ENCODE assay signal across 9 cellular contexts in genomic region chr11:47641585-47642098, GRCh38. TPM values are rescaled to one million over a fixed set of nuclear protein-coding genes. Genes with fewer than 3 reads are reported as not detected.
DNase-seq lines count a peak whose midpoint lies in the region; ATAC-seq and TF ChIP-seq lines count a peak whose summit lies in the region.
"Had no signal": no experiment of that assay in that cellular context is flagged by ENCODE, and none has a peak within 500 bp of the region (broad histone marks: within the 10 kb centered on the region; RNA-seq: fewer than 3 reads in every experiment).

No MANE protein-coding gene starts in this region.

- POLR2A ChIA-PET in activated CD4-positive, alpha-beta T cell treated with anti-CD3 and anti-CD28 coated beads, Interleukin-2, amount 10 ng/mL, durations not matched to agents 7 days and 5 days (lab: Charles Lee) = interaction anchor here (0.6 kb wide), 1 partner anchor 16 kb away, joined by 3 read pairs; no protein-coding TSS in a partner anchor
- POLR2A ChIA-PET in activated CD4-positive, alpha-beta memory T cell treated with anti-CD3 and anti-CD28 coated beads, Interleukin-2, amount 10 ng/mL, durations not matched to agents 7 days and 5 days (lab: Charles Lee) = interaction anchor here (0.7 to 3.6 kb wide), 8 partner anchors 10 to 128 kb away, joined by 3 to 20 read pairs (median 4); partner anchors contain the start of genes AGBL2, KBTBD4 and NDUFS3

- H3K27me3 ChIP-seq in right cardiac atrium (ENCODE audit: control insufficient read depth, insufficient read depth) (no peaks in the 10 kb centered on the region), gastrocnemius medialis (no peaks in the 10 kb centered on the region)

- TF ChIP-seq POLR2A in gastrocnemius medialis (IDR thresholded peaks at IDR 0.05) = no peak

- peaks cover 28% of the 10 kb centered on the region for H3K4me1 Mint-ChIP-seq in activated CD4-positive, alpha-beta T cell treated with anti-CD3 and anti-CD28 coated beads, Interleukin-2, amount 10 ng/mL, durations not matched to agents 7 days and 5 days
- peaks cover 25% of the 10 kb centered on the region for H3K4me1 Mint-ChIP-seq in activated CD4-positive, alpha-beta memory T cell treated with anti-CD3 and anti-CD28 coated beads, Interleukin-2, amount 10 ng/mL, durations not matched to agents 7 days and 5 days

- H3K27me3 Mint-ChIP-seq in activated CD4-positive, alpha-beta T cell treated with anti-CD3 and anti-CD28 coated beads, Interleukin-2, amount 10 ng/mL, durations not matched to agents 7 days and 5 days = no peaks in the 10 kb centered on the region
- no peaks in the 10 kb centered on the region for H3K27me3 Mint-ChIP-seq in activated CD4-positive, alpha-beta memory T cell treated with anti-CD3 and anti-CD28 coated beads, Interleukin-2, amount 10 ng/mL, durations not matched to agents 7 days and 5 days

- TF ChIP-seq CTCF in gastrocnemius medialis (IDR thresholded peaks at IDR 0.05 in 4 of 5, conservative IDR thresholded peaks at IDR 0.05 in 1 of 5) = no peak

- in situ Hi-C loops in gastrocnemius medialis (cut with MboI; ENCODE audit: low sequenced_read_pairs in 4 of 4) = loop anchor here in 2 of 4 donors (10.0 to 25.0 kb wide), 3 partner anchors 121 to 203 kb away; partner anchors contain the start of genes NUP160 (in 2 of the 2) and FNBP4 (in 1 of the 2)

- no peak for DNase-seq in activated CD4-positive, alpha-beta T cell treated with anti-CD3 and anti-CD28 coated beads, Interleukin-2, amount 10 ng/mL, durations not matched to agents 7 days and 5 days
- no peak for DNase-seq in activated CD4-positive, alpha-beta T cell treated with anti-CD3 and anti-CD28 coated beads for 48 hours
- no peak for DNase-seq in activated CD4-positive, alpha-beta memory T cell treated with anti-CD3 and anti-CD28 coated beads, Interleukin-2, amount 10 ng/mL, durations not matched to agents 7 days and 5 days
- DNase-seq in right cardiac atrium (no peak), gastrocnemius medialis (no peak), middle frontal gyrus (ENCODE audit: extremely low spot score, low spot score) (no peak), NCI-H524 treated with DMSO at 0.1 percent for 48 hours (lab: John Stamatoyannopoulos, UW) (no peak)
- no peak for DNase-seq in activated CD4-positive, alpha-beta T cell treated with anti-CD3 and anti-CD28 coated beads, Interleukin-2, amount 50 U/mL, for 1 hour

- H3K27ac ChIP-seq in right cardiac atrium (ENCODE audit: low read length) (peak overlapping the region; percentile 33), gastrocnemius medialis (peak overlapping the region; percentile 89 to 100 (median 99))

- peaks cover 24% of the 10 kb centered on the region for H3K36me3 Mint-ChIP-seq in activated CD4-positive, alpha-beta T cell treated with anti-CD3 and anti-CD28 coated beads, Interleukin-2, amount 10 ng/mL, durations not matched to agents 7 days and 5 days (ENCODE audit: low read depth)
- peaks cover 31% of the 10 kb centered on the region for H3K36me3 Mint-ChIP-seq in activated CD4-positive, alpha-beta memory T cell treated with anti-CD3 and anti-CD28 coated beads, Interleukin-2, amount 10 ng/mL, durations not matched to agents 7 days and 5 days (ENCODE audit: low read depth)

- H3K9me3 Mint-ChIP-seq in activated CD4-positive, alpha-beta T cell treated with anti-CD3 and anti-CD28 coated beads, Interleukin-2, amount 10 ng/mL, durations not matched to agents 7 days and 5 days = no peaks in the 10 kb centered on the region
- no peaks in the 10 kb centered on the region for H3K9me3 Mint-ChIP-seq in activated CD4-positive, alpha-beta memory T cell treated with anti-CD3 and anti-CD28 coated beads, Interleukin-2, amount 10 ng/mL, durations not matched to agents 7 days and 5 days

- ATAC-seq in right cardiac atrium (no peak), gastrocnemius medialis (no peak)

- peak overlapping the region; percentile 53 for H3K4me3 ChIP-seq in right cardiac atrium (ENCODE audit: low read length)
- H3K4me3 ChIP-seq in gastrocnemius medialis = peak overlapping the region; percentile 70 to 100 (median 88)

- H3K4me1 ChIP-seq in right cardiac atrium (ENCODE audit: control insufficient read depth, insufficient read depth, low read length) (peaks cover 2% of the 10 kb centered on the region), gastrocnemius medialis (peaks cover 20 to 22% of the 10 kb centered on the region in 2 donors)

- H3K9me3 ChIP-seq in right cardiac atrium (ENCODE audit: control insufficient read depth, low read length) = no peaks in the 10 kb centered on the region
- H3K9me3 ChIP-seq in gastrocnemius medialis = no peaks in the 10 kb centered on the region

- intact Hi-C loops in right cardiac atrium (cut with DNase I) = no loop called here
- intact Hi-C loops in gastrocnemius medialis (cut with DNase I; ENCODE audit: low total_unique reads) = loop anchor here (1.0 to 5.0 kb wide), 5 partner anchors 62 to 1723 kb away; partner anchors contain the start of genes AGBL2, FNBP4, NDUFS3 and NUP160

- CTCF ChIA-PET in activated CD4-positive, alpha-beta T cell treated with anti-CD3 and anti-CD28 coated beads, Interleukin-2, amount 10 ng/mL, durations not matched to agents 7 days and 5 days (lab: Charles Lee) = no interaction called here
- CTCF ChIA-PET in activated CD4-positive, alpha-beta memory T cell treated with anti-CD3 and anti-CD28 coated beads, Interleukin-2, amount 10 ng/mL, durations not matched to agents 7 days and 5 days (lab: Charles Lee) = interaction anchor here (2.9 kb wide), 1 partner anchor 74 kb away, joined by 22 read pairs; the partner anchor contains the start of gene AGBL2

- peaks cover 0 to 13% of the 10 kb centered on the region in 2 donors for H3K36me3 ChIP-seq in gastrocnemius medialis

- 5% methylated on average over 14 of the region's 14 CpGs for WGBS in right cardiac atrium

- H3K4me3 Mint-ChIP-seq in activated CD4-positive, alpha-beta T cell treated with anti-CD3 and anti-CD28 coated beads, Interleukin-2, amount 10 ng/mL, durations not matched to agents 7 days and 5 days = peak overlapping the region; percentile 100
- H3K4me3 Mint-ChIP-seq in activated CD4-positive, alpha-beta memory T cell treated with anti-CD3 and anti-CD28 coated beads, Interleukin-2, amount 10 ng/mL, durations not matched to agents 7 days and 5 days = peak overlapping the region; percentile 96

- peak overlapping the region; percentile 97 for H3K27ac Mint-ChIP-seq in activated CD4-positive, alpha-beta T cell treated with anti-CD3 and anti-CD28 coated beads, Interleukin-2, amount 10 ng/mL, durations not matched to agents 7 days and 5 days
- H3K27ac Mint-ChIP-seq in activated CD4-positive, alpha-beta memory T cell treated with anti-CD3 and anti-CD28 coated beads, Interleukin-2, amount 10 ng/mL, durations not matched to agents 7 days and 5 days = peak overlapping the region; percentile 88

RNA-seq across cellular contexts. Expression of gene MTCH2, which starts 0.7 kb away (rescaled TPM):
- total RNA-seq in activated CD4-positive, alpha-beta T cell treated with anti-CD3 and anti-CD28 coated beads, Interleukin-2, amount 10 ng/mL, durations not matched to agents 7 days and 5 days = 10 to 100 TPM; 76.6 to 89.4 TPM
- total RNA-seq in activated CD4-positive, alpha-beta memory T cell treated with anti-CD3 and anti-CD28 coated beads, Interleukin-2, amount 10 ng/mL, durations not matched to agents 7 days and 5 days = 10 to 100 TPM; 87.8 to 91.7 TPM
- total RNA-seq in right cardiac atrium (10 to 100 TPM; 68.4 to 78.6 (median 74.1) TPM), gastrocnemius medialis (100 to 1,000 TPM in 1 of 4 donors, 10 to 100 TPM in 3; 70.3 to 139 (median 85.6) TPM)
- 43.9 TPM for polyA plus RNA-seq in right cardiac atrium

RNA-seq across cellular contexts. Expression of gene C1QTNF4, which starts 47.4 kb away (rescaled TPM):
- total RNA-seq in activated CD4-positive, alpha-beta T cell treated with anti-CD3 and anti-CD28 coated beads, Interleukin-2, amount 10 ng/mL, durations not matched to agents 7 days and 5 days = under 1 TPM in 1 of 2 experiments, not detected in 1; 0.22 TPM
- total RNA-seq in activated CD4-positive, alpha-beta memory T cell treated with anti-CD3 and anti-CD28 coated beads, Interleukin-2, amount 10 ng/mL, durations not matched to agents 7 days and 5 days = under 1 TPM; 0.25 to 0.68 TPM
- total RNA-seq in right cardiac atrium (under 1 TPM; 0.33 to 0.74 (median 0.48) TPM), gastrocnemius medialis (under 1 TPM in 3 of 4 donors, not detected in 1; 0.62 to 0.71 (median 0.71) TPM)
- 0.68 TPM for polyA plus RNA-seq in right cardiac atrium

RNA-seq across cellular contexts. Expression of gene FAM180B, which starts 55.2 kb away (rescaled TPM):
- under 1 TPM in 1 of 2 experiments, not detected in 1; 0.25 TPM for total RNA-seq in activated CD4-positive, alpha-beta T cell treated with anti-CD3 and anti-CD28 coated beads, Interleukin-2, amount 10 ng/mL, durations not matched to agents 7 days and 5 days
- under 1 TPM in 1 of 2 experiments, not detected in 1; 0.15 TPM for total RNA-seq in activated CD4-positive, alpha-beta memory T cell treated with anti-CD3 and anti-CD28 coated beads, Interleukin-2, amount 10 ng/mL, durations not matched to agents 7 days and 5 days
- under 1 TPM in 2 of 4 donors, not detected in 2; 0.17 to 0.32 TPM for total RNA-seq in right cardiac atrium
- 0.25 TPM for polyA plus RNA-seq in right cardiac atrium
- not detected for total RNA-seq in gastrocnemius medialis
- total RNA-seq: glomerular endothelial cell had no signal
